ENCODE assay signal across 32 cellular contexts in the genomic region with DNA sequence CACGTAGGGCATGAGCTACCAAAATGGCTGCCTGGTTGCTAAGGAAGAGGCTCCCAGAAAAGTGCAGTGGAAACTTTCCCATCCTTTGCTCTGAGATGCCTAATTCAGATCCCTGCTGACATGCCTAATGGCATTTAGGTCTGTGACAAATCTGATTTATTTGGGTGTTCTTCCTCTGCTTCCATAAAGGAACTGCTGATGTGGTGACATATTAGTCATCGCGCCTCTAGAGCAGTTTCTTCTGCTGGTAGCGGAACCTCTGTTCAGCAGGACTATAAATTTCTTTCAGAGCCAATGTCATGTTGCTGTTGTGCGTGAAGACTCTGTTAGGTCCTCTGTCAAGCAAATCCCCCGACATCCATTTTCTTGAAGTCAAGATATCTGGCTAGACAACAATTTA.
A peak's percentile ranks its signal among the peaks of the same experiment; 100 is the strongest.
DNase-seq lines count a peak whose midpoint lies in the region; ATAC-seq, FAIRE-seq and TF ChIP-seq lines count a peak whose summit lies in the region.
"Had no signal": no experiment of that assay in that cellular context is flagged by ENCODE, and none has a peak within 500 bp of the region (broad histone marks: within the 10 kb centered on the region; RNA-seq: fewer than 3 reads in every experiment).

No MANE protein-coding gene starts in this region.

- no peak overlapping the region for H3K4me3 ChIP-seq in neuronal stem cell (ENCODE audit: low read length in 2 of 2)
- H3K4me3 ChIP-seq: BLaER1 treated with 17β-estradiol and CSF1 and Interleukin-3, amounts not matched to agents 10 nM and 100 nM; breast epithelium; right atrium auricular region; upper lobe of right lung had no signal

- no peaks in the 10 kb centered on the region for H3K36me3 ChIP-seq in neuronal stem cell (replicated peaks in 1 of 2; ENCODE audit: control insufficient read depth in 2 of 2, insufficient read depth in 2 of 2, low read length in 2 of 2)
- H3K36me3 ChIP-seq: BLaER1 treated with 17β-estradiol and CSF1 and Interleukin-3, amounts not matched to agents 10 nM and 100 nM; breast epithelium; right atrium auricular region; upper lobe of right lung had no signal

- no peak overlapping the region for H3K27ac ChIP-seq in foreskin keratinocyte
- H3K27ac ChIP-seq in neuronal stem cell (replicated peaks; ENCODE audit: low read length) = no peak overlapping the region
- H3K27ac ChIP-seq: BLaER1 treated with 17β-estradiol and CSF1 and Interleukin-3, amounts not matched to agents 10 nM and 100 nM; breast epithelium; KMS-11; parathyroid adenoma; right atrium auricular region; upper lobe of right lung had no signal

- H3K4me2 ChIP-seq in neuronal stem cell (ENCODE audit: insufficient read depth, low read length, poor library complexity, severe bottlenecking) = no peak overlapping the region
- H3K4me2 ChIP-seq: BLaER1 treated with 17β-estradiol and CSF1 and Interleukin-3, amounts not matched to agents 10 nM and 100 nM; KMS-11 had no signal

- no peak overlapping the region for H3K23ac ChIP-seq in neuronal stem cell (ENCODE audit: low read depth, low read length, poor library complexity)

- H2AFZ ChIP-seq in neuronal stem cell (ENCODE audit: low read length) = peak overlapping the region; percentile 76
- H2AFZ ChIP-seq: parathyroid adenoma had no signal

- no peaks in the 10 kb centered on the region for H3K79me1 ChIP-seq in neuronal stem cell (ENCODE audit: low read depth, low read length)

- H4K8ac ChIP-seq in neuronal stem cell (ENCODE audit: low read depth, low read length) = no peak overlapping the region

- H2BK5ac ChIP-seq in neuronal stem cell (ENCODE audit: low read length) = no peak overlapping the region

- H2AK5ac ChIP-seq in neuronal stem cell (ENCODE audit: low read depth, low read length) = no peak overlapping the region

- H3K4me1 ChIP-seq in foreskin keratinocyte (peaks cover 4% of the 10 kb centered on the region), neuronal stem cell (ENCODE audit: control insufficient read depth in 2 of 2, insufficient read depth in 1 of 2, low read depth in 1 of 2, low read length in 2 of 2) (no peaks in the 10 kb centered on the region)
- H3K4me1 ChIP-seq: breast epithelium, parathyroid adenoma, right atrium auricular region, upper lobe of right lung had no signal

- no peak overlapping the region for H4K91ac ChIP-seq in neuronal stem cell (ENCODE audit: low read depth, low read length, poor library complexity)

- no peak overlapping the region for H2BK12ac ChIP-seq in neuronal stem cell (ENCODE audit: low read length)

- H3K14ac ChIP-seq in neuronal stem cell (ENCODE audit: low read length) = no peak overlapping the region

- no peak for TF ChIP-seq CTCF in foreskin keratinocyte (conservative IDR thresholded peaks at IDR 0.05)

- no CpG with 5 or more reads among the region's 6 CpGs for WGBS in neuronal stem cell (ENCODE audit: extremely low coverage in 2 of 2, insufficient read length in 2 of 2, insufficient replicate concordance in 1 of 2), 2 donors

- TF ChIP-seq POLR2A in H54 (IDR thresholded peaks at IDR 0.05; ENCODE audit: low read depth, low read length) = no peak

- DNase-seq in H54 (ENCODE audit: insufficient read length, low spot score) (no peak), RPMI7951 (ENCODE audit: low read depth) (peak; percentile 64), foreskin keratinocyte (peak in 1 of 2 donors; percentile 17), neuronal stem cell (ENCODE audit: low spot score) (no peak), GDM1 (lab: John Stamatoyannopoulos, UW) (no peak), midbrain (lab: John Stamatoyannopoulos, UW) (no peak)
- DNase-seq: activated CD4-positive, alpha-beta T cell treated with anti-CD3 and anti-CD28 coated beads, Interleukin-2, amount 10 ng/mL, durations not matched to agents 24 days and 14 days; activated T-cell treated with anti-CD3 and anti-CD28 coated beads, Interleukin-2, amount 50 U/mL, for 24 hours; effector memory CD4-positive, alpha-beta T cell; erythroblast; foreskin fibroblast; hippocampal formation; left cardiac atrium; natural killer cell; NCI-H446 treated with DMSO at 0.1 percent for 48 hours; PC-3; Right ventricle myocardium superior; stimulated activated CD4-positive, alpha-beta T cell treated with anti-CD3 and anti-CD28 coated beads, Interleukin-4, amount 100 ng/mL, for 24 hours; substantia nigra; SW 1271; T1000; upper lobe of right lung had no signal

- no peak overlapping the region for H2BK120ac ChIP-seq in neuronal stem cell (ENCODE audit: low read depth, low read length)

- no peaks in the 10 kb centered on the region for H3K9me3 ChIP-seq in neuronal stem cell (replicated peaks in 1 of 2; ENCODE audit: control insufficient read depth in 2 of 2, insufficient read depth in 1 of 2, low read depth in 1 of 2, low read length in 2 of 2)
- H3K9me3 ChIP-seq: BLaER1 treated with 17β-estradiol and CSF1 and Interleukin-3, amounts not matched to agents 10 nM and 100 nM; breast epithelium; right atrium auricular region; upper lobe of right lung had no signal

- H2BK15ac ChIP-seq in neuronal stem cell (ENCODE audit: low read length) = no peak overlapping the region

- H3K18ac ChIP-seq in neuronal stem cell (ENCODE audit: low read length) = no peak overlapping the region

- peak; percentile 76 for FAIRE-seq in H54 (lab: Jason Lieb, UNC)
- FAIRE-seq: colon had no signal

- ATAC-seq in foreskin keratinocyte (peak; percentile 43), GM21381 (IDR thresholded peaks at IDR 0.05; ENCODE audit: unreplicated experiment) (no peak), GM19455 (IDR thresholded peaks at IDR 0.05; ENCODE audit: unreplicated experiment) (no peak)
- ATAC-seq: HCT116; natural killer cell; PC-3; stimulated activated effector memory CD8-positive, alpha-beta T cell treated with anti-CD3 and anti-CD28 coated beads, Interleukin-12 subunit alpha, Interleukin-12 subunit beta, amount 100 ng/mL, for 72 hours; upper lobe of right lung had no signal

- no peak overlapping the region for H3K4ac ChIP-seq in neuronal stem cell (ENCODE audit: low read length)

- H3K27me3 ChIP-seq in foreskin keratinocyte (no peaks in the 10 kb centered on the region), neuronal stem cell (ENCODE audit: control insufficient read depth in 3 of 3, insufficient read depth in 3 of 3, low read depth in 1 of 3, low read length in 3 of 3) (no peaks in the 10 kb centered on the region)
- H3K27me3 ChIP-seq: BLaER1 treated with 17β-estradiol and CSF1 and Interleukin-3, amounts not matched to agents 10 nM and 100 nM; breast epithelium; right atrium auricular region; upper lobe of right lung had no signal

- no peak overlapping the region for H3K9ac ChIP-seq in neuronal stem cell (ENCODE audit: low read depth, low read length, poor library complexity)
- H3K9ac ChIP-seq: BLaER1 treated with 17β-estradiol and CSF1 and Interleukin-3, amounts not matched to agents 10 nM and 100 nM; KMS-11; parathyroid adenoma had no signal
